Comparison of ENCODE assay signal across 26 cellular contexts in genomic region chr2:168072626-168073303, GRCh38.
"Had no signal": no experiment of that assay in that cellular context is flagged by ENCODE, and none has a peak within 500 bp of the region (broad histone marks: within the 10 kb centered on the region; RNA-seq: fewer than 3 reads in every experiment).

No MANE protein-coding gene starts in this region.

- H3K36me3 ChIP-seq: ovary, right atrium auricular region, right lobe of liver, thoracic aorta, upper lobe of right lung had no signal

- H3K27me3 ChIP-seq: heart left ventricle, ovary, right atrium auricular region, right lobe of liver, suprapubic skin, tibial artery, upper lobe of right lung had no signal

- DNase-seq: heart left ventricle; hypothalamus; immature natural killer cell; kidney; left colon; left ventricle myocardium inferior; mesendoderm; naive B cell; ovary; right lobe of liver; stimulated activated CD4-positive, alpha-beta T cell treated with anti-CD3 and anti-CD28 coated beads, Interleukin-1b, Interleukin-23, amount 100 ng/mL, for 48 hours; stimulated activated CD4-positive, alpha-beta T cell treated with anti-CD3 and anti-CD28 coated beads, Interleukin-2, amount 100 ng/mL, for 48 hours; stimulated activated CD4-positive, alpha-beta T cell treated with anti-CD3 and anti-CD28 coated beads, Interleukin-4, amount 100 ng/mL, for 4 hours; stimulated activated CD8-positive, alpha-beta memory T cell treated with anti-CD3 and anti-CD28 coated beads, Interleukin-4, amount 100 ng/mL, for 48 hours; stimulated activated naive CD4-positive, alpha-beta T cell; tibial artery; upper lobe of right lung had no signal

- H3K4me1 Mint-ChIP-seq: mesothelial cell of epicardium, naive B cell had no signal

- H3K27ac Mint-ChIP-seq: mesothelial cell of epicardium; nephron; progenitor cell of endocrine pancreas; stimulated activated naive CD8-positive, alpha-beta T cell treated with anti-CD3 and anti-CD28 coated beads, Interleukin-15, Interleukin-2, amounts not matched to agents 100 ng/mL and 50 ng/mL, for 24 hours had no signal

- H3K27me3 Mint-ChIP-seq: naive B cell; progenitor cell of endocrine pancreas; stimulated activated naive CD8-positive, alpha-beta T cell treated with anti-CD3 and anti-CD28 coated beads, Interleukin-15, Interleukin-2, amounts not matched to agents 100 ng/mL and 50 ng/mL, for 24 hours had no signal

- H3K4me1 ChIP-seq: left ventricle myocardium inferior, right atrium auricular region, right lobe of liver, suprapubic skin, tibial artery, upper lobe of right lung had no signal

- H3K4me3 ChIP-seq: heart left ventricle, left ventricle myocardium inferior, lung, ovary, right atrium auricular region, right lobe of liver, smooth muscle cell, suprapubic skin, thoracic aorta, tibial artery, upper lobe of right lung had no signal

- H3K4me3 Mint-ChIP-seq: immature natural killer cell; mesothelial cell of epicardium; naive B cell; nephron; stimulated activated naive CD8-positive, alpha-beta T cell treated with anti-CD3 and anti-CD28 coated beads, Interleukin-15, Interleukin-2, amounts not matched to agents 100 ng/mL and 50 ng/mL, for 24 hours had no signal

- H3K27ac ChIP-seq: heart left ventricle, left ventricle myocardium inferior, ovary, right atrium auricular region, right lobe of liver, suprapubic skin, thoracic aorta, tibial artery, upper lobe of right lung had no signal

- H3K9me3 ChIP-seq: heart left ventricle, left ventricle myocardium inferior, ovary, right atrium auricular region, right lobe of liver, suprapubic skin, thoracic aorta, tibial artery, upper lobe of right lung had no signal

- ATAC-seq: heart left ventricle, left colon, right lobe of liver, upper lobe of right lung had no signal

- H3K9me3 Mint-ChIP-seq: immature natural killer cell; naive B cell; nephron; stimulated activated naive CD8-positive, alpha-beta T cell treated with anti-CD3 and anti-CD28 coated beads, Interleukin-15, Interleukin-2, amounts not matched to agents 100 ng/mL and 50 ng/mL, for 24 hours had no signal
